ENCODE assay signal across 20 cellular contexts in the genomic region with DNA sequence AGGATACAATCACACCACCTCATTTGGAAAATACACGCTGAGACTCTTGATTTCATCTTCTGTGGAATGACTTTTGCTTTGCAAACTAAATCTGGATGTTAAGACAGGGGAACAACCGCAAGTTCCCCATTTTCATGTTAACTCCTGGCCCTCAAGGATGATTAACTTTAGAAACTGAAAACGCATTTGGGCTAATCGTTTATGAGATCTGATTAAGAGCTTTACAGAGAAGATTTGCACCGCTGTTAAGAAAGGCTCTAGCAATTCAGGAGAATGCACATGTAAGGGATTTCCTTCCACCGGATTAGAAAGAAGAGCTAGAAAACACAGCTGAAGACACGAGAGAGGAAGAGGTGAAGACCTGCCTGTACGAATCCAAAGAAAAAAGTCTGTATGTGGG.
DNase-seq lines count a peak whose midpoint lies in the region; ATAC-seq and TF ChIP-seq lines count a peak whose summit lies in the region.
"Had no signal": no experiment of that assay in that cellular context is flagged by ENCODE, and none has a peak within 500 bp of the region (broad histone marks: within the 10 kb centered on the region; RNA-seq: fewer than 3 reads in every experiment).

No MANE protein-coding gene starts in this region.

- WGBS in psoas muscle, 3 donors: 51 to 62% (median 61%) methylated on average over 8 of the region's 8 CpGs
- WGBS in smooth muscle cell (ENCODE audit: low lambda C conversion rate): 73% methylated on average over 8 of the region's 8 CpGs

- H3K4me1 ChIP-seq in psoas muscle (peaks cover 43% of the 10 kb centered on the region), smooth muscle cell (ENCODE audit: low read depth) (peaks cover 18% of the 10 kb centered on the region)
- H3K4me1 ChIP-seq: SJCRH30 had no signal

- no peaks in the 10 kb centered on the region for H3K79me2 ChIP-seq in smooth muscle cell (ENCODE audit: low read depth)

- no peaks in the 10 kb centered on the region for H3F3A ChIP-seq in smooth muscle cell (ENCODE audit: low read depth)

- no peaks in the 10 kb centered on the region for H3K27me3 ChIP-seq in psoas muscle (ENCODE audit: insufficient read depth in 3 of 3, low read length in 2 of 3)
- no peaks in the 10 kb centered on the region for H3K27me3 ChIP-seq in smooth muscle cell (ENCODE audit: low read depth)
- H3K27me3 ChIP-seq: SJCRH30 had no signal

- CTCF ChIA-PET in activated CD4-positive, alpha-beta T cell treated with anti-CD3 and anti-CD28 coated beads for 36 hours (lab: Charles Lee): interaction anchor here (0.7 to 8.4 kb wide), 7 partner anchors 10 to 123 kb away, joined by 3 to 191 read pairs (median 4); no protein-coding TSS in a partner anchor

- H3K36me3 ChIP-seq in psoas muscle (ENCODE audit: insufficient read depth in 1 of 2, low read depth in 1 of 2) (no peaks in the 10 kb centered on the region), smooth muscle cell (ENCODE audit: low read depth) (no peaks in the 10 kb centered on the region)
- H3K36me3 ChIP-seq: SJCRH30 had no signal

- DNase-seq in activated CD4-positive, alpha-beta T cell treated with anti-CD3 and anti-CD28 coated beads for 36 hours: no peak
- DNase-seq in activated CD4-positive, alpha-beta T cell treated with anti-CD3 and anti-CD28 coated beads for 1 hour: no peak
- DNase-seq in NCI-H524 treated with DMSO at 0.1 percent for 48 hours (lab: John Stamatoyannopoulos, UW): peak; percentile 4
- no peak for DNase-seq in activated T-helper 1 cell treated with anti-CD3 and anti-CD28 coated beads, Interleukin-12 subunit alpha, Interleukin-12 subunit beta, Interleukin-2, Interleukin-4 antibody, amounts not matched to agents 30 ng/mL and 10 ng/mL and 1 ng/mL, durations not matched to agents 14 hours and 24 hours and 36 hours (ENCODE audit: low spot score)
- DNase-seq in psoas muscle: no peak
- no peak for DNase-seq in GDM1 (lab: John Stamatoyannopoulos, UW)
- no peak for DNase-seq in smooth muscle cell (lab: John Stamatoyannopoulos, UW; ENCODE audit: unreplicated experiment)
- DNase-seq: 8988T; activated CD8-positive, alpha-beta memory T cell treated with anti-CD3 and anti-CD28 coated beads, Interleukin-2, amount 50 U/mL, for 4 hours; COR-L47; erythroblast; hippocampal formation; left colon; naive thymus-derived CD8-positive, alpha-beta T cell; NCI-H187; NCI-H69; SJCRH30 had no signal

- intact Hi-C loops in activated CD4-positive, alpha-beta T cell treated with anti-CD3 and anti-CD28 coated beads for 36 hours (cut with DNase I, micrococcal nuclease): no loop called here
- intact Hi-C loops in activated T-helper 1 cell treated with anti-CD3 and anti-CD28 coated beads, Interleukin-12 subunit alpha, Interleukin-12 subunit beta, Interleukin-2, Interleukin-4 antibody, amounts not matched to agents 30 ng/mL and 10 ng/mL and 1 ng/mL, durations not matched to agents 14 hours and 24 hours and 36 hours (cut with micrococcal nuclease): loop anchor here (5.0 kb wide), 2 partner anchors 390 to 410 kb away; no protein-coding TSS in a partner anchor
- intact Hi-C loops in psoas muscle (cut with DNase I): loop anchor here in 1 of 2 donors (2.0 kb wide), 1 partner anchor 107 kb away; a partner anchor contains a TSS

- no peak overlapping the region for H3K9ac ChIP-seq in smooth muscle cell (ENCODE audit: low read depth)

- POLR2A ChIA-PET in activated CD4-positive, alpha-beta T cell treated with anti-CD3 and anti-CD28 coated beads for 36 hours (lab: Charles Lee): interaction anchor here (1.1 kb wide), 1 partner anchor 10 kb away, joined by 4 read pairs; no protein-coding TSS in a partner anchor

- H3K9me3 Mint-ChIP-seq in activated CD4-positive, alpha-beta T cell treated with anti-CD3 and anti-CD28 coated beads for 36 hours (ENCODE audit: low read depth): peaks cover 1% of the 10 kb centered on the region
- peaks cover 2% of the 10 kb centered on the region for H3K9me3 Mint-ChIP-seq in activated T-helper 1 cell treated with anti-CD3 and anti-CD28 coated beads, Interleukin-12 subunit alpha, Interleukin-12 subunit beta, Interleukin-2, Interleukin-4 antibody, amounts not matched to agents 30 ng/mL and 10 ng/mL and 1 ng/mL, durations not matched to agents 14 hours and 24 hours and 36 hours

- H3K27ac ChIP-seq in psoas muscle: peak overlapping the region; percentile 65
- H3K27ac ChIP-seq in smooth muscle cell (ENCODE audit: low read depth): no peak overlapping the region
- H3K27ac ChIP-seq: SJCRH30 had no signal

- no peaks in the 10 kb centered on the region for H4K20me1 ChIP-seq in smooth muscle cell (ENCODE audit: low read depth)

- H3K27me3 Mint-ChIP-seq in activated CD4-positive, alpha-beta T cell treated with anti-CD3 and anti-CD28 coated beads for 36 hours: peaks cover 3% of the 10 kb centered on the region
- H3K27me3 Mint-ChIP-seq in activated T-helper 1 cell treated with anti-CD3 and anti-CD28 coated beads, Interleukin-12 subunit alpha, Interleukin-12 subunit beta, Interleukin-2, Interleukin-4 antibody, amounts not matched to agents 30 ng/mL and 10 ng/mL and 1 ng/mL, durations not matched to agents 14 hours and 24 hours and 36 hours (ENCODE audit: insufficient read depth): peaks cover 3% of the 10 kb centered on the region
- H3K27me3 Mint-ChIP-seq: naive thymus-derived CD8-positive, alpha-beta T cell; stimulated activated naive CD8-positive, alpha-beta T cell treated with anti-CD3 and anti-CD28 coated beads, Interleukin-15, Interleukin-2, amounts not matched to agents 100 ng/mL and 50 ng/mL, for 24 hours had no signal

- H3K4me2 ChIP-seq in smooth muscle cell: no peak overlapping the region

- no peaks in the 10 kb centered on the region for H3K36me3 Mint-ChIP-seq in activated CD4-positive, alpha-beta T cell treated with anti-CD3 and anti-CD28 coated beads for 36 hours (ENCODE audit: low read depth)
- no peaks in the 10 kb centered on the region for H3K36me3 Mint-ChIP-seq in activated T-helper 1 cell treated with anti-CD3 and anti-CD28 coated beads, Interleukin-12 subunit alpha, Interleukin-12 subunit beta, Interleukin-2, Interleukin-4 antibody, amounts not matched to agents 30 ng/mL and 10 ng/mL and 1 ng/mL, durations not matched to agents 14 hours and 24 hours and 36 hours (ENCODE audit: low read depth)

- peaks cover 72% of the 10 kb centered on the region for H3K4me1 Mint-ChIP-seq in activated CD4-positive, alpha-beta T cell treated with anti-CD3 and anti-CD28 coated beads for 36 hours
- peaks cover 71% of the 10 kb centered on the region for H3K4me1 Mint-ChIP-seq in activated T-helper 1 cell treated with anti-CD3 and anti-CD28 coated beads, Interleukin-12 subunit alpha, Interleukin-12 subunit beta, Interleukin-2, Interleukin-4 antibody, amounts not matched to agents 30 ng/mL and 10 ng/mL and 1 ng/mL, durations not matched to agents 14 hours and 24 hours and 36 hours (ENCODE audit: low read depth)

- ATAC-seq in activated CD4-positive, alpha-beta T cell treated with anti-CD3 and anti-CD28 coated beads for 36 hours: no peak
- ATAC-seq in psoas muscle (no peak), HG02588 (IDR thresholded peaks at IDR 0.05; ENCODE audit: unreplicated experiment) (no peak)
- ATAC-seq: left colon; naive thymus-derived CD8-positive, alpha-beta T cell; sciatic nerve had no signal

- no peak overlapping the region for H2AFZ ChIP-seq in smooth muscle cell (ENCODE audit: low read depth)

- H3K4me3 ChIP-seq in psoas muscle (no peak overlapping the region), smooth muscle cell (no peak overlapping the region)
- H3K4me3 ChIP-seq: SJCRH30 had no signal

- H3K9me3 ChIP-seq in psoas muscle (no peaks in the 10 kb centered on the region), smooth muscle cell (replicated peaks; ENCODE audit: low read depth) (no peaks in the 10 kb centered on the region)
- H3K9me3 ChIP-seq: SJCRH30 had no signal

- no peak overlapping the region for H3K4me3 Mint-ChIP-seq in activated CD4-positive, alpha-beta T cell treated with anti-CD3 and anti-CD28 coated beads for 36 hours
- H3K4me3 Mint-ChIP-seq in activated T-helper 1 cell treated with anti-CD3 and anti-CD28 coated beads, Interleukin-12 subunit alpha, Interleukin-12 subunit beta, Interleukin-2, Interleukin-4 antibody, amounts not matched to agents 30 ng/mL and 10 ng/mL and 1 ng/mL, durations not matched to agents 14 hours and 24 hours and 36 hours: no peak overlapping the region
- H3K4me3 Mint-ChIP-seq: stimulated activated naive CD8-positive, alpha-beta T cell treated with anti-CD3 and anti-CD28 coated beads, Interleukin-15, Interleukin-2, amounts not matched to agents 100 ng/mL and 50 ng/mL, for 24 hours had no signal

- peak overlapping the region; percentile 32 for H3K27ac Mint-ChIP-seq in activated CD4-positive, alpha-beta T cell treated with anti-CD3 and anti-CD28 coated beads for 36 hours
- peak overlapping the region; percentile 55 for H3K27ac Mint-ChIP-seq in activated T-helper 1 cell treated with anti-CD3 and anti-CD28 coated beads, Interleukin-12 subunit alpha, Interleukin-12 subunit beta, Interleukin-2, Interleukin-4 antibody, amounts not matched to agents 30 ng/mL and 10 ng/mL and 1 ng/mL, durations not matched to agents 14 hours and 24 hours and 36 hours
- H3K27ac Mint-ChIP-seq: stimulated activated naive CD8-positive, alpha-beta T cell treated with anti-CD3 and anti-CD28 coated beads, Interleukin-15, Interleukin-2, amounts not matched to agents 100 ng/mL and 50 ng/mL, for 24 hours had no signal

- TF ChIP-seq CTCF in psoas muscle (IDR thresholded peaks at IDR 0.05): no peak
- no peak for TF ChIP-seq CTCF in smooth muscle cell (IDR thresholded peaks at IDR 0.05; ENCODE audit: borderline replicate concordance, insufficient read depth, poor library complexity, severe bottlenecking)
